In the genomic region with DNA sequence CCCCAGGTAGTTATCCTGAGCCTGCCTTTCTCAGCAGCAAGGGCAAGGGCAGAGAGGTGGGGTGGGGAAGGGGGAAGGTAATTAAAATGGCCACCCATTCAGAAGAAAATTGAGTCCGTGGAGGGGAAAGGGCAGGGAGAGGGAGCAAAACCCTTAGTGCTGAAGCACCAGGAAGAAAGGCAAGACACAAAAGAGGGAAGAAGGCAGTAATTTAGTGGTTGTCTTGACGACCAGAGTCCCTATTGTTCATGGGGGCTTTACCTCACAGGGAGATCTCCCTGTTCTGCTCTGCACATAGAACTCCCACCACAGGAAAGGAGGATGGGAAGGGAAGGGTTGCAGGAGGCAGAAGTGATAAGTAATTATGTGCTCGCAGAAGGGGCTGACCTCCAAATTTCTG, we compare ENCODE assay signal across 24 cellular contexts. TPM values are rescaled to one million over a fixed set of nuclear protein-coding genes. Genes with fewer than 3 reads are reported as not detected.
DNase-seq lines count a peak whose midpoint lies in the region; ATAC-seq and TF ChIP-seq lines count a peak whose summit lies in the region.
"Had no signal": no experiment of that assay in that cellular context is flagged by ENCODE, and none has a peak within 500 bp of the region (broad histone marks: within the 10 kb centered on the region; RNA-seq: fewer than 3 reads in every experiment).

No MANE protein-coding gene starts in this region.

- H3K27me3 Mint-ChIP-seq in WTC11 (ENCODE audit: low read depth) (no peaks in the 10 kb centered on the region), type B pancreatic cell (no peaks in the 10 kb centered on the region)
- H3K27me3 Mint-ChIP-seq: naive thymus-derived CD4-positive, alpha-beta T cell had no signal

- peaks cover 0 to 23% (median 12%) of the 10 kb centered on the region in 6 donors for H3K4me1 ChIP-seq in spleen

- intact Hi-C loops in spleen (cut with DNase I; ENCODE audit: low total_unique reads) = loop anchor here (10.0 kb wide), 1 partner anchor 458 kb away; no protein-coding TSS in a partner anchor

- peaks cover 24% of the 10 kb centered on the region for H3K36me3 Mint-ChIP-seq in WTC11
- peaks cover 13% of the 10 kb centered on the region for H3K36me3 Mint-ChIP-seq in type B pancreatic cell

- DNase-seq in NCI-H146 (lab: John Stamatoyannopoulos, UW) = peak; percentile 4
- no peak for DNase-seq in WTC11 (ENCODE audit: low spot score)
- peak; percentile 20 for DNase-seq in iPS DF 19.7 (ENCODE audit: low read depth, low spot score)
- DNase-seq in retina = peak; percentile 57
- no peak for DNase-seq in SHP77 treated with DMSO at 0.1 percent for 48 hours (lab: John Stamatoyannopoulos, UW)
- no peak for DNase-seq in type B pancreatic cell (ENCODE audit: extremely low spot score, unreplicated experiment)
- no peak for DNase-seq in spleen
- DNase-seq: activated CD4-positive, alpha-beta T cell treated with anti-CD3 and anti-CD28 coated beads for 4 hours; activated naive CD4-positive, alpha-beta T cell treated with anti-CD3 and anti-CD28 coated beads, Interleukin-2, amount 50 U/mL, for 16 hours; C1 segment of cervical spinal cord; DMS53; Kasumi-1; midbrain; MV-4-11; naive thymus-derived CD4-positive, alpha-beta T cell; NCI-H187 treated with DMSO at 0.1 percent for 48 hours; NCI-H526; Peyer's patch; SIG-M5; SW 1271; T-helper 9 cell; upper lobe of right lung had no signal

- peak; percentile 69 for ATAC-seq in WTC11
- ATAC-seq: naive thymus-derived CD4-positive, alpha-beta T cell; stimulated activated effector memory CD8-positive, alpha-beta T cell treated with anti-CD3 and anti-CD28 coated beads, Interleukin-12 subunit alpha, Interleukin-12 subunit beta, amount 100 ng/mL, for 72 hours; upper lobe of right lung had no signal

- no peak overlapping the region for H3K4me3 ChIP-seq in spleen
- H3K4me3 ChIP-seq: Peyer's patch, upper lobe of right lung had no signal

- 69 to 89% (median 77%) methylated on average over 3 of the region's 3 CpGs for WGBS in spleen, 5 donors

- H3K4me3 Mint-ChIP-seq in WTC11 = no peak overlapping the region
- no peak overlapping the region for H3K4me3 Mint-ChIP-seq in type B pancreatic cell
- H3K4me3 Mint-ChIP-seq: naive thymus-derived CD4-positive, alpha-beta T cell; stimulated activated effector memory CD8-positive, alpha-beta T cell treated with anti-CD3 and anti-CD28 coated beads, Interleukin-12 subunit alpha, Interleukin-12 subunit beta, amount 100 ng/mL, for 72 hours had no signal

- H3K9me3 Mint-ChIP-seq in WTC11 (no peaks in the 10 kb centered on the region), type B pancreatic cell (no peaks in the 10 kb centered on the region)
- H3K9me3 Mint-ChIP-seq: activated T-helper 2 cell treated with anti-CD3 and anti-CD28 coated beads, Interferon-gamma antibody, Interleukin-2, Interleukin-4, amounts not matched to agents 10 μg/mL and 5 μg/mL and 100 μg/mL, durations not matched to agents 14 hours and 24 hours and 36 hours; naive thymus-derived CD4-positive, alpha-beta T cell; stimulated activated effector memory CD8-positive, alpha-beta T cell treated with anti-CD3 and anti-CD28 coated beads, Interleukin-12 subunit alpha, Interleukin-12 subunit beta, amount 100 ng/mL, for 72 hours had no signal

- no peaks in the 10 kb centered on the region for H3K27me3 ChIP-seq in spleen (replicated peaks in 1 of 7)
- H3K27me3 ChIP-seq: Peyer's patch, upper lobe of right lung had no signal

- H3K27ac ChIP-seq in spleen = no peak overlapping the region
- H3K27ac ChIP-seq: Peyer's patch, upper lobe of right lung had no signal

- CTCF ChIA-PET in WTC11 (lab: Charles Lee) = interaction anchor here (0.8 to 2.1 kb wide), 3 partner anchors 24 to 458 kb away, joined by 3 to 8 read pairs (median 3); a partner anchor contains a TSS

- peaks cover 6 to 99% (median 60%) of the 10 kb centered on the region in 6 donors for H3K36me3 ChIP-seq in spleen

- no peak for TF ChIP-seq POLR2A in spleen (IDR thresholded peaks at IDR 0.05)

- H3K9me3 ChIP-seq in spleen = no peaks in the 10 kb centered on the region
- H3K9me3 ChIP-seq: Peyer's patch, upper lobe of right lung had no signal

- H3K4me1 Mint-ChIP-seq in WTC11 = peaks cover 20% of the 10 kb centered on the region
- H3K4me1 Mint-ChIP-seq in type B pancreatic cell (ENCODE audit: unreplicated experiment) = peaks cover 16% of the 10 kb centered on the region

- H3K27ac Mint-ChIP-seq in WTC11 (no peak overlapping the region), type B pancreatic cell (no peak overlapping the region)
- H3K27ac Mint-ChIP-seq: activated T-helper 2 cell treated with anti-CD3 and anti-CD28 coated beads, Interferon-gamma antibody, Interleukin-2, Interleukin-4, amounts not matched to agents 10 μg/mL and 5 μg/mL and 100 μg/mL, durations not matched to agents 14 hours and 24 hours and 36 hours; naive thymus-derived CD4-positive, alpha-beta T cell; stimulated activated effector memory CD8-positive, alpha-beta T cell treated with anti-CD3 and anti-CD28 coated beads, Interleukin-12 subunit alpha, Interleukin-12 subunit beta, amount 100 ng/mL, for 72 hours had no signal

- POLR2A ChIA-PET in WTC11 (lab: Charles Lee) = no interaction called here

- TF ChIP-seq CTCF in WTC11 (IDR thresholded peaks at IDR 0.05) = no peak
- TF ChIP-seq CTCF in type B pancreatic cell (conservative IDR thresholded peaks at IDR 0.05) = no peak
- no peak for TF ChIP-seq CTCF in spleen (IDR thresholded peaks at IDR 0.05 in 8 of 11, conservative IDR thresholded peaks at IDR 0.05 in 3 of 11)

TF ChIP-seq in WTC11, 78 proteins besides CTCF, POLR2A, EP300 and RAD21:
- no peak for TF ChIP-seq FOXP1 (CRISPR knock-in tag; IDR thresholded peaks at IDR 0.05; ENCODE audit: borderline replicate concordance)
- TF ChIP-seq, protein P1, sequence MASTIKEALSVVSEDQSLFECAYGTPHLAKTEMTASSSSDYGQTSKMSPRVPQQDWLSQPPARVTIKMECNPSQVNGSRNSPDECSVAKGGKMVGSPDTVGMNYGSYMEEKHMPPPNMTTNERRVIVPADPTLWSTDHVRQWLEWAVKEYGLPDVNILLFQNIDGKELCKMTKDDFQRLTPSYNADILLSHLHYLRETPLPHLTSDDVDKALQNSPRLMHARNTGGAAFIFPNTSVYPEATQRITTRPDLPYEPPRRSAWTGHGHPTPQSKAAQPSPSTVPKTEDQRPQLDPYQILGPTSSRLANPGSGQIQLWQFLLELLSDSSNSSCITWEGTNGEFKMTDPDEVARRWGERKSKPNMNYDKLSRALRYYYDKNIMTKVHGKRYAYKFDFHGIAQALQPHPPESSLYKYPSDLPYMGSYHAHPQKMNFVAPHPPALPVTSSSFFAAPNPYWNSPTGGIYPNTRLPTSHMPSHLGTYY (CRISPR knock-in tag; IDR thresholded peaks at IDR 0.05) = no peak

RNA-seq across cellular contexts. Expression of a gene that starts 23.4 kb away (rescaled TPM):
- 24.3 to 28.7 TPM (median 25.2 TPM) in 3 replicates for total RNA-seq in WTC11 (2021)
- total RNA-seq in type B pancreatic cell (ENCODE audit: low replicate concordance) = 44.0 and 48.0 TPM in 2 replicates
- 100 to 1,000 TPM in 3 of 7 donors, 10 to 100 TPM in 4; 46.2 to 121 (median 85.0) TPM for total RNA-seq in spleen
- 10 to 100 TPM in 2 of 3 donors, 1 to 10 TPM in 1; 6.0 to 12.9 (median 11.0) TPM for polyA plus RNA-seq in spleen

Comparison
In these comparisons a context has a peak if more than half of its experiments do, and no peak if none do; other contexts are left out.
1. DNase-seq: peak in NCI-H146 (single experiment), iPS DF 19.7 (single experiment) and retina (single experiment); none in WTC11 (single experiment), SHP77 treated with DMSO at 0.1 percent for 48 hours (single experiment), type B pancreatic cell (single experiment) and spleen (single experiment).